ENCODE assay signal across 7 cellular contexts in the genomic region with DNA sequence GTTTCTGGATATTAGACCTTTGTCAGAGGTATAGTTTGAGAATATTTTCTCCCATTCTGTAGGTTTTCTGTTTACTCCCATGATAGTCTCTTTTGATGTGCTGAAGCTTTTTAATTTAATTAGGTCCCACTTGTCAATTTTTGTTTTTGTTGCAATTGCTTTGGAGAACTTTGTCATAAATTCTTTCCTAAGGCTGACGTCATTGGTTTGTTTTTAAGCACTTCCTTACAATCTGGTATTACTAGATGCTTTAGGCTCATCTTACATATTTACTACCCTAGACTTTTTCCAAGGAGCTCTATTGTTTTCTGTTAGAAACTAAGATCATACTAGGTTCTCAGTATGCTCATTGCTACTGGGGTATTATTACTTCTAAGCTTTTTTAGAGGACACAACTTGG.
"Had no signal": no experiment of that assay in that cellular context is flagged by ENCODE, and none has a peak within 500 bp of the region (broad histone marks: within the 10 kb centered on the region; RNA-seq: fewer than 3 reads in every experiment).

No MANE protein-coding gene starts in this region.

- H3K9ac ChIP-seq: GM23248 had no signal

- ATAC-seq: HCT116 had no signal

- H3K4me1 ChIP-seq: HAP-1 had no signal

- H2AFZ ChIP-seq: GM23248 had no signal

- H3K9me3 ChIP-seq: HAP-1 had no signal

- H3K27ac ChIP-seq: GM23248 had no signal

- H3K4me3 ChIP-seq: GM23248, HAP-1 had no signal

- H3K36me3 ChIP-seq: HAP-1 had no signal

- DNase-seq: GM23248, GOT3, H7, KBM-7 had no signal

- FAIRE-seq: HTR-8/SVneo had no signal
